Comparison of ENCODE assay signal across 7 cellular contexts in the genomic region with DNA sequence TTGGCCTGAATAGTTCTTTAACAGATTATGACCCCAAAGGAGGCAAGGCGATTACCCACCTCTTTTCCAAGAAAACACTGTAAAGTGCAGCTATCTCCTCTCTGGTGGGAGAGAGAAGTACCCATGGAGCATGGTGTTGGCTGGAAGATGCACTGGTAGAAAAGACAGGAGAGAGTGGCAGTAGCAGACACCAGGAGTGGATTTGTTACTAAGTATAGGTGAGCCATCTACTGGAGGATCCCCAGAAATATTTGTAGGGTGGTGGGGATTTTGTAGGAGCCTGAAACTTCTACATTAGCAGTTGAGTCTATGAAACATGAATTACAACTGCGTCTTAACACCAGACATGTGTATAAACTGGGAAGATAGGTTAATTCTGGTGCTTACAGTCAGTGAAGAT.
A peak's percentile ranks its signal among the peaks of the same experiment; 100 is the strongest.
DNase-seq lines count a peak whose midpoint lies in the region; ATAC-seq and TF ChIP-seq lines count a peak whose summit lies in the region.

No MANE protein-coding gene starts in this region.

- in situ Hi-C loops in IMR-90 (cut with MboI; ENCODE audit: low sequenced_read_pairs), result loop anchor here (5.0 to 25.0 kb wide), 3 partner anchors 260 to 515 kb away; no protein-coding TSS in a partner anchor

- no peak overlapping the region for H3K14ac ChIP-seq in IMR-90 (replicated peaks; ENCODE audit: low read depth, low read length)

- peak overlapping the region; percentile 66 for H2BK120ac ChIP-seq in IMR-90 (ENCODE audit: low read depth, low read length)

- no peak for TF ChIP-seq POLR2A in IMR-90 (IDR thresholded peaks at IDR 0.05; ENCODE audit: low read depth, low read length)

- H4K8ac ChIP-seq in IMR-90 (ENCODE audit: low read depth in 2 of 2, low read length in 2 of 2), result peak overlapping the region in 1 of 2 experiments; percentile 45; a peak in 1 of 4 replicates

- H3K18ac ChIP-seq in IMR-90 (ENCODE audit: low read depth, low read length), result peak overlapping the region; percentile 89

- dilution Hi-C loops in IMR-90 (cut with HindIII; ENCODE audit: low sequenced_read_pairs, unreplicated experiment), result no loop called here

- no peak overlapping the region for H2BK5ac ChIP-seq in IMR-90 (ENCODE audit: low read depth, low read length, poor library complexity, severe bottlenecking)

- peaks cover 0 to 3% of the 10 kb centered on the region in 2 experiments; a peak in 1 of 4 replicates for H3K79me1 ChIP-seq in IMR-90 (ENCODE audit: low read depth in 1 of 2, low read length in 2 of 2)

- ATAC-seq in IMR-90 (ENCODE audit: low read depth) (peak; percentile 80), left lobe of liver (peak; percentile 26), GM21528 (IDR thresholded peaks at IDR 0.05; ENCODE audit: low FRiP score, unreplicated experiment) (no peak), HG03025 (IDR thresholded peaks at IDR 0.05; ENCODE audit: low FRiP score, unreplicated experiment) (no peak), lower lobe of right lung (no peak)

- no peak overlapping the region for H3K23ac ChIP-seq in IMR-90 (ENCODE audit: low read depth, low read length)

- no TSS peak for BruUV-seq in IMR-90 (replicated peaks; lab: Mats Ljungman, UMichigan)

- no peak overlapping the region for H3K4me2 ChIP-seq in IMR-90 (ENCODE audit: low read depth, low read length)

- H2AK9ac ChIP-seq in IMR-90 (replicated peaks; ENCODE audit: low read depth, low read length, poor library complexity), result no peak overlapping the region

- H3K56ac ChIP-seq in IMR-90 (ENCODE audit: extremely low read depth, insufficient read depth, low read length), result no peak overlapping the region

- H3K9me1 ChIP-seq in IMR-90 (ENCODE audit: insufficient read depth, low read length), result peaks cover 5% of the 10 kb centered on the region

- H3K4me3 ChIP-seq in IMR-90 (ENCODE audit: insufficient read depth, low read depth, low read length) (no peak overlapping the region), lower lobe of right lung (no peak overlapping the region)

- POLR2A ChIA-PET in IMR-90 (lab: Charles Lee; ENCODE audit: unreplicated experiment), result interaction anchor here (0.6 kb wide), 1 partner anchor 322 kb away, joined by 3 read pairs; no protein-coding TSS in a partner anchor

- DNase-seq in Daoy (ENCODE audit: low read depth) (peak; percentile 47), IMR-90 (peak; percentile 55), left lobe of liver (ENCODE audit: low spot score) (no peak), lower lobe of right lung (no peak)

- intact Hi-C loops in IMR-90 (cut with micrococcal nuclease), result loop anchor here (2.0 to 10.0 kb wide), 2 partner anchors 257 to 553 kb away; no protein-coding TSS in a partner anchor
- intact Hi-C loops in lower lobe of right lung (cut with DNase I), result no loop called here

- H3K27ac ChIP-seq in IMR-90 (ENCODE audit: insufficient read depth, low read length), result no peak overlapping the region
- H3K27ac ChIP-seq in VCaP, result no peak overlapping the region
- H3K27ac ChIP-seq in lower lobe of right lung, result no peak overlapping the region

- H2BK20ac ChIP-seq in IMR-90 (ENCODE audit: low read depth, low read length), result peak overlapping the region; percentile 73; the same call in 1 of the 2 replicates

- H3K4ac ChIP-seq in IMR-90 (ENCODE audit: low read depth, low read length), result peak overlapping the region; percentile 60

- H3K4me1 ChIP-seq in IMR-90 (ENCODE audit: control insufficient read depth, insufficient read depth, low read length) (peaks cover 3% of the 10 kb centered on the region), lower lobe of right lung (no peaks in the 10 kb centered on the region)

- no peaks in the 10 kb centered on the region for H3K9me3 ChIP-seq in IMR-90 (ENCODE audit: control insufficient read depth, insufficient read depth, low read length)
- H3K9me3 ChIP-seq in lower lobe of right lung, result no peaks in the 10 kb centered on the region

- peak overlapping the region; percentile 14 for H2AK5ac ChIP-seq in IMR-90 (ENCODE audit: low read depth, low read length)

- no peaks in the 10 kb centered on the region for H4K20me1 ChIP-seq in IMR-90 (ENCODE audit: insufficient read depth, low read length)

- TF ChIP-seq RAD21 in IMR-90 (IDR thresholded peaks at IDR 0.05; ENCODE audit: low read length), result peak; percentile 55

- no peaks in the 10 kb centered on the region for H3K36me3 ChIP-seq in IMR-90 (ENCODE audit: control insufficient read depth, insufficient read depth, low read length)
- H3K36me3 ChIP-seq in lower lobe of right lung, result no peaks in the 10 kb centered on the region

- no peak overlapping the region for H2AFZ ChIP-seq in IMR-90 (replicated peaks; ENCODE audit: low read length, poor library complexity)

- no CpG with 5 or more reads among the region's 2 CpGs for WGBS in IMR-90 (ENCODE audit: extremely low coverage in 2 of 2, insufficient read length in 1 of 2), 2 experiments

- CTCF ChIA-PET in IMR-90 (lab: Yijun Ruan, JAX), result interaction anchor here (1.0 to 1.5 kb wide), 3 partner anchors 18 to 553 kb away, joined by 3 to 4 read pairs (median 3); no protein-coding TSS in a partner anchor

- H4K5ac ChIP-seq in IMR-90 (ENCODE audit: low read depth, low read length), result peak overlapping the region; percentile 40; the same call in 1 of the 2 replicates

- TF ChIP-seq CTCF in IMR-90 (conservative IDR thresholded peaks at IDR 0.05; ENCODE audit: low read depth, low read length), result peak; percentile 40
- peak; percentile 45 for TF ChIP-seq CTCF in VCaP (conservative IDR thresholded peaks at IDR 0.05)
- no peak for TF ChIP-seq CTCF in lower lobe of right lung (IDR thresholded peaks at IDR 0.05)

- no peak overlapping the region for H3K9ac ChIP-seq in IMR-90 (ENCODE audit: low read depth, low read length)

- H3K27me3 ChIP-seq in IMR-90 (ENCODE audit: control insufficient read depth, insufficient read depth, low read length) (no peaks in the 10 kb centered on the region), lower lobe of right lung (ENCODE audit: low read depth) (no peaks in the 10 kb centered on the region)

- H4K91ac ChIP-seq in IMR-90 (ENCODE audit: insufficient read depth, low read depth, low read length), result no peak overlapping the region; the same call in 1 of the 2 replicates

- 0 out of 3 replicates have a peak overlapping the region, but pooled peaks have one; percentile 26 for H2BK15ac ChIP-seq in IMR-90 (ENCODE audit: low read depth, low read length)

TF ChIP-seq in IMR-90, 13 proteins besides CTCF, POLR2A, EP300 and RAD21:
- no peak for TF ChIP-seq MAZ (IDR thresholded peaks at IDR 0.05; ENCODE audit: borderline replicate concordance, low read depth, low read length)
- TF ChIP-seq CHD1 (IDR thresholded peaks at IDR 0.05; ENCODE audit: low read depth, low read length), result no peak
- TF ChIP-seq CEBPB (IDR thresholded peaks at IDR 0.05; ENCODE audit: low read depth, low read length), result no peak
- peak; percentile 24; the same call in 1 of the 2 replicates for TF ChIP-seq SMC3 (IDR thresholded peaks at IDR 0.05; ENCODE audit: low read depth, low read length)
- TF ChIP-seq FOS (IDR thresholded peaks at IDR 0.05; ENCODE audit: low read depth, low read length), result no peak
- TF ChIP-seq BHLHE40 (IDR thresholded peaks at IDR 0.05; ENCODE audit: low read depth, low read length), result no peak

Comparison
In these comparisons a context has a peak if more than half of its experiments do, and no peak if none do; other contexts are left out.
1. DNase-seq: peak in Daoy (single experiment) and IMR-90 (single experiment); none in left lobe of liver (single experiment) and lower lobe of right lung (single experiment).
2. ATAC-seq: peak in IMR-90 (single experiment) and left lobe of liver (single experiment); none in GM21528 (single experiment), HG03025 (single experiment) and lower lobe of right lung (0 of 2).